In genomic region chr14:50039734-50040400, GRCh38 we compare ENCODE assay signal across 2 cellular contexts.
TF ChIP-seq lines count a peak whose summit lies in the region.

No MANE protein-coding gene starts in this region.

TF ChIP-seq in SK-N-SH, 30 proteins besides CTCF, POLR2A, EP300 and RAD21 (continued from another document):
- no peak for TF ChIP-seq PBX3 (IDR thresholded peaks at IDR 0.05)
- TF ChIP-seq TAF1 (IDR thresholded peaks at IDR 0.05; ENCODE audit: borderline replicate concordance, low read depth, low read length): no peak
- TF ChIP-seq USF1 (IDR thresholded peaks at IDR 0.05; ENCODE audit: borderline replicate concordance, low read depth): no peak
- TF ChIP-seq FOXM1 (IDR thresholded peaks at IDR 0.05; ENCODE audit: low read depth): no peak
- no peak for TF ChIP-seq NFIC (IDR thresholded peaks at IDR 0.05; ENCODE audit: borderline replicate concordance)
- TF ChIP-seq REST (IDR thresholded peaks at IDR 0.05; ENCODE audit: low read depth, low read length): no peak
- no peak for TF ChIP-seq GATA2 (CRISPR knock-in tag; IDR thresholded peaks at IDR 0.05)
- no peak for TF ChIP-seq JUND (IDR thresholded peaks at IDR 0.05)
- TF ChIP-seq SIN3A (IDR thresholded peaks at IDR 0.05; ENCODE audit: borderline replicate concordance, low read depth, low read length): no peak
- no peak for TF ChIP-seq TCF12 (IDR thresholded peaks at IDR 0.05)
- no peak for TF ChIP-seq FOXJ3 (CRISPR knock-in tag; IDR thresholded peaks at IDR 0.05)
- TF ChIP-seq ELF1 (IDR thresholded peaks at IDR 0.05): no peak
TF ChIP-seq in SK-N-SH: peak in this region for 0.

TF ChIP-seq in SK-N-SH treated with all-trans-retinoic acid at 6 μM for 48 hours, 23 proteins besides CTCF, POLR2A, EP300 and RAD21 (continued from another document):
- TF ChIP-seq ZFP30 (CRISPR knock-in tag; IDR thresholded peaks at IDR 0.05) (no peak), CSDC2 (CRISPR knock-in tag; IDR thresholded peaks at IDR 0.05) (no peak), CSRNP3 (CRISPR knock-in tag; IDR thresholded peaks at IDR 0.05) (no peak), OSR1 (CRISPR knock-in tag; IDR thresholded peaks at IDR 0.05) (no peak)
